In the genomic region with DNA sequence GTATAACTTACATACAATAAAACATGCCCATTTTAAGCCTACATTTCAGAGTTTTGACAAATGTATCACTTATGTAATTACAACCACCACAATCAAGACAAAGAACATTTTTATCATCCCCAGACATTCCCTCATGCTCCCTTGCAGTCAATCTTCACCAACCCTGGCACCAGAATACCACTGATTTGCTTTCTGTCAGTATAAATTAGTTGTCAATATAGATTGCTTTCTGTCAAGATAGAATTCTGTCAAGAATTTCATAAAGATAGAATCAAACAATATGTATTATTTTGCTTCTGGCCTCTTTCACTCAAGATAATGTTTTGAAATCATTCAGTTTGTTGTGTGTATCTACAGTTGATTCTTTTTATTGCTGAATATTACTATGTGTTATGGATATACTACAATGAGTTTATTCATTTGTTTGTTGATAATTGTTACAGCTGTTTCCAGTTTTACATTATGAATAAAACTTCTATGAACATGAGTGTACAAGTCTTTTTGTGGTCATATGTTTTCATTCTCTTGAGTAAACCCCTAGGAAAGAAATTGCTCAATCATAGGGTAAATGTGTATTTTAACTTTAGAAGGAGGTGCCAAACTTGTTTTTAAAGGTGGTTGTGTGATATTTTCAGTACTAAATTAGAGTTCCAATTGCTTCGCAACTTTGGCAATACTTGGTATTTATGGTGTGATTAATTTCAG, we compare ENCODE assay signal across 2 cellular contexts.
TF ChIP-seq lines count a peak whose summit lies in the region.

No MANE protein-coding gene starts in this region.

TF ChIP-seq in liver, 16 proteins besides CTCF, POLR2A, EP300 and RAD21:
- peak in 1 of 2 donors; percentile 50 for TF ChIP-seq HNF4A (conservative IDR thresholded peaks at IDR 0.05)
- TF ChIP-seq YY1 (IDR thresholded peaks at IDR 0.05), result no peak
- TF ChIP-seq RXRA (IDR thresholded peaks at IDR 0.05), result peak in 1 of 2 donors; percentile 40
- peak; percentile 14 for TF ChIP-seq FOXA1 (IDR thresholded peaks at IDR 0.05)
- TF ChIP-seq, protein P1, sequence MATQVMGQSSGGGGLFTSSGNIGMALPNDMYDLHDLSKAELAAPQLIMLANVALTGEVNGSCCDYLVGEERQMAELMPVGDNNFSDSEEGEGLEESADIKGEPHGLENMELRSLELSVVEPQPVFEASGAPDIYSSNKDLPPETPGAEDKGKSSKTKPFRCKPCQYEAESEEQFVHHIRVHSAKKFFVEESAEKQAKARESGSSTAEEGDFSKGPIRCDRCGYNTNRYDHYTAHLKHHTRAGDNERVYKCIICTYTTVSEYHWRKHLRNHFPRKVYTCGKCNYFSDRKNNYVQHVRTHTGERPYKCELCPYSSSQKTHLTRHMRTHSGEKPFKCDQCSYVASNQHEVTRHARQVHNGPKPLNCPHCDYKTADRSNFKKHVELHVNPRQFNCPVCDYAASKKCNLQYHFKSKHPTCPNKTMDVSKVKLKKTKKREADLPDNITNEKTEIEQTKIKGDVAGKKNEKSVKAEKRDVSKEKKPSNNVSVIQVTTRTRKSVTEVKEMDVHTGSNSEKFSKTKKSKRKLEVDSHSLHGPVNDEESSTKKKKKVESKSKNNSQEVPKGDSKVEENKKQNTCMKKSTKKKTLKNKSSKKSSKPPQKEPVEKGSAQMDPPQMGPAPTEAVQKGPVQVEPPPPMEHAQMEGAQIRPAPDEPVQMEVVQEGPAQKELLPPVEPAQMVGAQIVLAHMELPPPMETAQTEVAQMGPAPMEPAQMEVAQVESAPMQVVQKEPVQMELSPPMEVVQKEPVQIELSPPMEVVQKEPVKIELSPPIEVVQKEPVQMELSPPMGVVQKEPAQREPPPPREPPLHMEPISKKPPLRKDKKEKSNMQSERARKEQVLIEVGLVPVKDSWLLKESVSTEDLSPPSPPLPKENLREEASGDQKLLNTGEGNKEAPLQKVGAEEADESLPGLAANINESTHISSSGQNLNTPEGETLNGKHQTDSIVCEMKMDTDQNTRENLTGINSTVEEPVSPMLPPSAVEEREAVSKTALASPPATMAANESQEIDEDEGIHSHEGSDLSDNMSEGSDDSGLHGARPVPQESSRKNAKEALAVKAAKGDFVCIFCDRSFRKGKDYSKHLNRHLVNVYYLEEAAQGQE (IDR thresholded peaks at IDR 0.05), result peak; percentile 21
- TF ChIP-seq, protein P2, sequence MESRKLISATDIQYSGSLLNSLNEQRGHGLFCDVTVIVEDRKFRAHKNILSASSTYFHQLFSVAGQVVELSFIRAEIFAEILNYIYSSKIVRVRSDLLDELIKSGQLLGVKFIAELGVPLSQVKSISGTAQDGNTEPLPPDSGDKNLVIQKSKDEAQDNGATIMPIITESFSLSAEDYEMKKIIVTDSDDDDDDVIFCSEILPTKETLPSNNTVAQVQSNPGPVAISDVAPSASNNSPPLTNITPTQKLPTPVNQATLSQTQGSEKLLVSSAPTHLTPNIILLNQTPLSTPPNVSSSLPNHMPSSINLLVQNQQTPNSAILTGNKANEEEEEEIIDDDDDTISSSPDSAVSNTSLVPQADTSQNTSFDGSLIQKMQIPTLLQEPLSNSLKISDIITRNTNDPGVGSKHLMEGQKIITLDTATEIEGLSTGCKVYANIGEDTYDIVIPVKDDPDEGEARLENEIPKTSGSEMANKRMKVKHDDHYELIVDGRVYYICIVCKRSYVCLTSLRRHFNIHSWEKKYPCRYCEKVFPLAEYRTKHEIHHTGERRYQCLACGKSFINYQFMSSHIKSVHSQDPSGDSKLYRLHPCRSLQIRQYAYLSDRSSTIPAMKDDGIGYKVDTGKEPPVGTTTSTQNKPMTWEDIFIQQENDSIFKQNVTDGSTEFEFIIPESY (IDR thresholded peaks at IDR 0.05), result peak; percentile 33
- TF ChIP-seq JUND (IDR thresholded peaks at IDR 0.05), result peak in 1 of 2 donors; percentile 30
- no peak for TF ChIP-seq EGR1 (IDR thresholded peaks at IDR 0.05; ENCODE audit: low read depth in 2 of 2)
- TF ChIP-seq FOXA2 (IDR thresholded peaks at IDR 0.05), result peak; percentile 53

TF ChIP-seq in HepG2, 621 proteins besides CTCF, POLR2A, EP300 and RAD21:
- TF ChIP-seq ARNT (IDR thresholded peaks at IDR 0.05) (no peak), JARID2 (CRISPR knock-in tag; IDR thresholded peaks at IDR 0.05; ENCODE audit: insufficient replicate concordance) (no peak), ZNF484 (CRISPR knock-in tag; IDR thresholded peaks at IDR 0.05; ENCODE audit: borderline replicate concordance, low read depth) (no peak), NFRKB (IDR thresholded peaks at IDR 0.05) (no peak)
- TF ChIP-seq, protein P3, sequence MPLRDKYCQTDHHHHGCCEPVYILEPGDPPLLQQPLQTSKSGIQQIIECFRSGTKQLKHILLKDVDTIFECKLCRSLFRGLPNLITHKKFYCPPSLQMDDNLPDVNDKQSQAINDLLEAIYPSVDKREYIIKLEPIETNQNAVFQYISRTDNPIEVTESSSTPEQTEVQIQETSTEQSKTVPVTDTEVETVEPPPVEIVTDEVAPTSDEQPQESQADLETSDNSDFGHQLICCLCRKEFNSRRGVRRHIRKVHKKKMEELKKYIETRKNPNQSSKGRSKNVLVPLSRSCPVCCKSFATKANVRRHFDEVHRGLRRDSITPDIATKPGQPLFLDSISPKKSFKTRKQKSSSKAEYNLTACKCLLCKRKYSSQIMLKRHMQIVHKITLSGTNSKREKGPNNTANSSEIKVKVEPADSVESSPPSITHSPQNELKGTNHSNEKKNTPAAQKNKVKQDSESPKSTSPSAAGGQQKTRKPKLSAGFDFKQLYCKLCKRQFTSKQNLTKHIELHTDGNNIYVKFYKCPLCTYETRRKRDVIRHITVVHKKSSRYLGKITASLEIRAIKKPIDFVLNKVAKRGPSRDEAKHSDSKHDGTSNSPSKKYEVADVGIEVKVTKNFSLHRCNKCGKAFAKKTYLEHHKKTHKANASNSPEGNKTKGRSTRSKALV (CRISPR knock-in tag; IDR thresholded peaks at IDR 0.05), result no peak
TF ChIP-seq in HepG2: peak in this region for 0.
